Comparison of ENCODE assay signal across 9 cellular contexts in genomic region chr11:60378359-60378758, GRCh38. TPM values are rescaled to one million over a fixed set of nuclear protein-coding genes. Genes with fewer than 3 reads are reported as not detected.
A peak's percentile ranks its signal among the peaks of the same experiment; 100 is the strongest.
DNase-seq lines count a peak whose midpoint lies in the region; ATAC-seq and TF ChIP-seq lines count a peak whose summit lies in the region.
"Had no signal": no experiment of that assay in that cellular context is flagged by ENCODE, and none has a peak within 500 bp of the region (broad histone marks: within the 10 kb centered on the region; RNA-seq: fewer than 3 reads in every experiment).

MS4A7 (plus strand) TSS chr11:60378532; CDS start chr11:60383142, 4,610 bp downstream.

- peak; percentile 7 for DNase-seq in activated CD4-positive, alpha-beta T cell treated with anti-CD3 and anti-CD28 coated beads for 36 hours
- DNase-seq in activated CD4-positive, alpha-beta T cell treated with anti-CD3 and anti-CD28 coated beads for 4 hours, result no peak
- no peak for DNase-seq in activated naive CD8-positive, alpha-beta T cell treated with anti-CD3 and anti-CD28 coated beads, Interleukin-2, amount 10 ng/mL, durations not matched to agents 7 days and 5 days
- DNase-seq in psoas muscle, result peak; percentile 25 to 58
- DNase-seq in AG08395 (ENCODE audit: low spot score), result no peak
- DNase-seq in smooth muscle cell (lab: John Stamatoyannopoulos, UW; ENCODE audit: unreplicated experiment), result no peak
- no peak for DNase-seq in RWPE1 (ENCODE audit: low spot score)

- H3K27ac ChIP-seq in psoas muscle (no peak within 1 kb of the TSS), smooth muscle cell (ENCODE audit: low read depth) (no peak within 1 kb of the TSS), RWPE1 (no peak within 1 kb of the TSS)

- H2AFZ ChIP-seq in smooth muscle cell (ENCODE audit: low read depth), result no peak within 1 kb of the TSS

- H3K4me3 Mint-ChIP-seq in activated CD4-positive, alpha-beta T cell treated with anti-CD3 and anti-CD28 coated beads for 36 hours, result no peak within 1 kb of the TSS
- no peak within 1 kb of the TSS for H3K4me3 Mint-ChIP-seq in activated naive CD8-positive, alpha-beta T cell treated with anti-CD3 and anti-CD28 coated beads, Interleukin-2, amount 10 ng/mL, durations not matched to agents 7 days and 5 days

- H3F3A ChIP-seq in smooth muscle cell (ENCODE audit: low read depth), result no peaks in the 10 kb centered on the region

- H3K9me3 ChIP-seq in psoas muscle (no peaks in the 10 kb centered on the region), smooth muscle cell (replicated peaks; ENCODE audit: low read depth) (no peaks in the 10 kb centered on the region)

- H3K36me3 ChIP-seq in psoas muscle (ENCODE audit: insufficient read depth in 1 of 2, low read depth in 1 of 2) (no peaks in the 10 kb centered on the region), smooth muscle cell (ENCODE audit: low read depth) (no peaks in the 10 kb centered on the region)

- WGBS in psoas muscle, 3 donors, result 42 to 44% (median 43%) methylated on average over 3 of the region's 3 CpGs
- 72% methylated on average over 3 of the region's 3 CpGs for WGBS in smooth muscle cell (ENCODE audit: low lambda C conversion rate)

- H3K4me3 ChIP-seq in psoas muscle (peak within 1 kb of the TSS; percentile 7), smooth muscle cell (no peak within 1 kb of the TSS)

- H3K4me1 Mint-ChIP-seq in activated CD4-positive, alpha-beta T cell treated with anti-CD3 and anti-CD28 coated beads for 36 hours, result peaks cover 4% of the 10 kb centered on the region
- peaks cover 8% of the 10 kb centered on the region for H3K4me1 Mint-ChIP-seq in activated naive CD8-positive, alpha-beta T cell treated with anti-CD3 and anti-CD28 coated beads, Interleukin-2, amount 10 ng/mL, durations not matched to agents 7 days and 5 days

- ATAC-seq in activated CD4-positive, alpha-beta T cell treated with anti-CD3 and anti-CD28 coated beads for 36 hours, result peak; percentile 49
- ATAC-seq in HG03175 (IDR thresholded peaks at IDR 0.05; ENCODE audit: unreplicated experiment), result peak; percentile 95
- peak; percentile 78 for ATAC-seq in activated naive CD8-positive, alpha-beta T cell treated with anti-CD3 and anti-CD28 coated beads, Interleukin-2, amount 10 ng/mL, durations not matched to agents 7 days and 5 days (ENCODE audit: low read depth)
- peak in 2 of 4 donors; percentile 19 to 42 for ATAC-seq in psoas muscle

- intact Hi-C loops in activated CD4-positive, alpha-beta T cell treated with anti-CD3 and anti-CD28 coated beads for 36 hours (cut with DNase I, micrococcal nuclease), result no loop called here
- intact Hi-C loops in psoas muscle (cut with DNase I), result no loop called here

- no peak within 1 kb of the TSS for H3K27ac Mint-ChIP-seq in activated CD4-positive, alpha-beta T cell treated with anti-CD3 and anti-CD28 coated beads for 36 hours
- H3K27ac Mint-ChIP-seq in activated naive CD8-positive, alpha-beta T cell treated with anti-CD3 and anti-CD28 coated beads, Interleukin-2, amount 10 ng/mL, durations not matched to agents 7 days and 5 days, result no peak within 1 kb of the TSS

- H3K4me1 ChIP-seq in psoas muscle (no peaks in the 10 kb centered on the region), smooth muscle cell (ENCODE audit: low read depth) (no peaks in the 10 kb centered on the region)

- POLR2A ChIA-PET in activated CD4-positive, alpha-beta T cell treated with anti-CD3 and anti-CD28 coated beads for 36 hours (lab: Charles Lee), result no interaction called here
- POLR2A ChIA-PET in activated naive CD8-positive, alpha-beta T cell treated with anti-CD3 and anti-CD28 coated beads, Interleukin-2, amount 10 ng/mL, durations not matched to agents 7 days and 5 days (lab: Charles Lee), result no interaction called here
- POLR2A ChIA-PET in RWPE1 (lab: Yijun Ruan, JAX; ENCODE audit: low non-redundant PET), result no interaction called here

- CTCF ChIA-PET in activated CD4-positive, alpha-beta T cell treated with anti-CD3 and anti-CD28 coated beads for 36 hours (lab: Charles Lee), result interaction anchor here (0.7 kb wide), 1 partner anchor 16 kb away, joined by 4 read pairs; no protein-coding TSS in a partner anchor
- CTCF ChIA-PET in RWPE1 (lab: Yijun Ruan, JAX), result no interaction called here

- H4K20me1 ChIP-seq in smooth muscle cell (ENCODE audit: low read depth), result no peaks in the 10 kb centered on the region

- H3K79me2 ChIP-seq in smooth muscle cell (ENCODE audit: low read depth), result no peaks in the 10 kb centered on the region

- no peaks in the 10 kb centered on the region for H3K36me3 Mint-ChIP-seq in activated CD4-positive, alpha-beta T cell treated with anti-CD3 and anti-CD28 coated beads for 36 hours (ENCODE audit: low read depth)
- H3K36me3 Mint-ChIP-seq in activated naive CD8-positive, alpha-beta T cell treated with anti-CD3 and anti-CD28 coated beads, Interleukin-2, amount 10 ng/mL, durations not matched to agents 7 days and 5 days, result no peaks in the 10 kb centered on the region

- H3K9me3 Mint-ChIP-seq in activated CD4-positive, alpha-beta T cell treated with anti-CD3 and anti-CD28 coated beads for 36 hours (ENCODE audit: low read depth), result no peaks in the 10 kb centered on the region
- H3K9me3 Mint-ChIP-seq in activated naive CD8-positive, alpha-beta T cell treated with anti-CD3 and anti-CD28 coated beads, Interleukin-2, amount 10 ng/mL, durations not matched to agents 7 days and 5 days, result no peaks in the 10 kb centered on the region

- no peak within 1 kb of the TSS for H3K4me2 ChIP-seq in smooth muscle cell

- TF ChIP-seq CTCF in psoas muscle (IDR thresholded peaks at IDR 0.05) (no peak), smooth muscle cell (IDR thresholded peaks at IDR 0.05; ENCODE audit: borderline replicate concordance, insufficient read depth, poor library complexity, severe bottlenecking) (no peak), RWPE1 (conservative IDR thresholded peaks at IDR 0.05; ENCODE audit: low read depth) (no peak)

- peaks cover 7% of the 10 kb centered on the region for H3K27me3 Mint-ChIP-seq in activated CD4-positive, alpha-beta T cell treated with anti-CD3 and anti-CD28 coated beads for 36 hours
- peaks cover 5% of the 10 kb centered on the region for H3K27me3 Mint-ChIP-seq in activated naive CD8-positive, alpha-beta T cell treated with anti-CD3 and anti-CD28 coated beads, Interleukin-2, amount 10 ng/mL, durations not matched to agents 7 days and 5 days

- H3K9ac ChIP-seq in smooth muscle cell (ENCODE audit: low read depth), result no peak within 1 kb of the TSS

- H3K27me3 ChIP-seq in psoas muscle (ENCODE audit: insufficient read depth in 3 of 3, low read length in 2 of 3), result no peaks in the 10 kb centered on the region
- H3K27me3 ChIP-seq in smooth muscle cell (ENCODE audit: low read depth), result no peaks in the 10 kb centered on the region

RNA-seq across cellular contexts. Expression of gene MS4A7, which starts in this region (rescaled TPM):
- total RNA-seq in activated CD4-positive, alpha-beta T cell treated with anti-CD3 and anti-CD28 coated beads for 36 hours, result not detected
- total RNA-seq in activated naive CD8-positive, alpha-beta T cell treated with anti-CD3 and anti-CD28 coated beads, Interleukin-2, amount 10 ng/mL, durations not matched to agents 7 days and 5 days, result 1 to 10 TPM in 1 of 2 experiments, under 1 TPM in 1; 0.99 to 1.6 TPM
- total RNA-seq in psoas muscle (1 to 10 TPM; 3.8 to 5.4 (median 5.0) TPM), smooth muscle cell (not detected in 2 replicates)
- polyA plus RNA-seq in psoas muscle (1 to 10 TPM; 1.0 to 1.5 (median 1.1) TPM), smooth muscle cell (not detected in 2 replicates)
- total RNA-seq: fibroblast of villous mesenchyme had no signal

Comparison
In these comparisons a context has a peak if more than half of its experiments do, and no peak if none do; other contexts are left out.
1. Peak in DNase-seq and ATAC-seq in activated CD4-positive, alpha-beta T cell treated with anti-CD3 and anti-CD28 coated beads for 36 hours; RNA of the gene not detected or under 1 TPM.
2. DNase-seq: peak in psoas muscle (2 of 2); none in activated CD4-positive, alpha-beta T cell treated with anti-CD3 and anti-CD28 coated beads for 4 hours (0 of 2), activated naive CD8-positive, alpha-beta T cell treated with anti-CD3 and anti-CD28 coated beads, Interleukin-2, amount 10 ng/mL, durations not matched to agents 7 days and 5 days (single experiment), AG08395 (single experiment), smooth muscle cell (single experiment) and RWPE1 (single experiment).